Comparison of ENCODE assay signal across 10 cellular contexts in the genomic region with DNA sequence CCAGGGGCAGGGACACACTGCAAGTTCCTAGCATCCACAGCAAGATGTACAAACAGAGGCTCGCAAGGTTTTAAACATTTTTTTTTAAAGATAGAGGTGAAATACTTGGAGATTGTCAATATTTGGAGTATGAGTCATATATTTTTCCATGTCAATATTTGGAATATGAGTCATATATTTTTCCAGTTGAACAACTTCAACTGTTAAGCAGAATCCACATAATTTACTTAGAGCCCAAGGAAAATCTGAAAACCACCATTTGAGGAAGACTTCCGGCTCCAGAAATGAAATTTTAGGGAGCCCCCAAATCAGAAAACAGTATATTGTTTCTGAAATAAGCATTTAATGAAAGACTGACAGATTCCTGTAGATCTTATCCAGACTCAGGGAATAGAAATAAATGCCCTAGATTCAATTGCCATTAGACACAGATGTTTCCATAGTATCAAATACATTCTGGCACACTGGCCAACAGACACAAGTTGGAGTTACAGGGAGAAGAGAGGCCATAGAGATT. TPM values are rescaled to one million over a fixed set of nuclear protein-coding genes. Genes with fewer than 3 reads are reported as not detected.
DNase-seq lines count a peak whose midpoint lies in the region; ATAC-seq, FAIRE-seq and TF ChIP-seq lines count a peak whose summit lies in the region.
"Had no signal": no experiment of that assay in that cellular context is flagged by ENCODE, and none has a peak within 500 bp of the region (broad histone marks: within the 10 kb centered on the region; RNA-seq: fewer than 3 reads in every experiment).

No MANE protein-coding gene starts in this region.

- TF ChIP-seq CTCF in omental fat pad (IDR thresholded peaks at IDR 0.05) = no peak
- TF ChIP-seq CTCF in D721Med (IDR thresholded peaks at IDR 0.05; ENCODE audit: insufficient read depth, missing control alignments) = no peak

- DNase-seq in EL (peak; percentile 67), NCI-H69 (lab: John Stamatoyannopoulos, UW) (peak; percentile 74), dedifferentiated amniotic fluid mesenchymal stem cell (ENCODE audit: extremely low spot score) (peak; percentile 70), omental fat pad (ENCODE audit: low spot score) (no peak), D721Med (ENCODE audit: insufficient read length, low spot score) (no peak), ureter (ENCODE audit: low spot score) (no peak)
- DNase-seq in stimulated activated CD8-positive, alpha-beta memory T cell treated with anti-CD3 and anti-CD28 coated beads, Interleukin-4, amount 100 ng/mL, for 48 hours = no peak
- DNase-seq in activated CD4-positive, alpha-beta T cell treated with anti-CD3 and anti-CD28 coated beads for 48 hours = no peak
- DNase-seq: activated naive CD8-positive, alpha-beta T cell treated with anti-CD3 and anti-CD28 coated beads for 36 hours; ovary had no signal

- ATAC-seq in omental fat pad (ENCODE audit: low FRiP score) = peak; percentile 26

- no peak for FAIRE-seq in D721Med (lab: Jason Lieb, UNC)

RNA-seq across cellular contexts. Expression of gene FAM184A, which starts 51.6 kb away (rescaled TPM):
- 10 to 100 TPM in 1 of 4 donors, 1 to 10 TPM in 3; 3.0 to 14.3 (median 6.3) TPM for total RNA-seq in omental fat pad
- total RNA-seq in ureter = 2.3 TPM

Comparison
In these comparisons a context has a peak if more than half of its experiments do, and no peak if none do; other contexts are left out.
1. DNase-seq: peak in EL (single experiment), NCI-H69 (single experiment) and dedifferentiated amniotic fluid mesenchymal stem cell (single experiment); none in omental fat pad (single experiment), D721Med (single experiment), ureter (single experiment), stimulated activated CD8-positive, alpha-beta memory T cell treated with anti-CD3 and anti-CD28 coated beads, Interleukin-4, amount 100 ng/mL, for 48 hours (single experiment) and activated CD4-positive, alpha-beta T cell treated with anti-CD3 and anti-CD28 coated beads for 48 hours (single experiment).